In the genomic region with DNA sequence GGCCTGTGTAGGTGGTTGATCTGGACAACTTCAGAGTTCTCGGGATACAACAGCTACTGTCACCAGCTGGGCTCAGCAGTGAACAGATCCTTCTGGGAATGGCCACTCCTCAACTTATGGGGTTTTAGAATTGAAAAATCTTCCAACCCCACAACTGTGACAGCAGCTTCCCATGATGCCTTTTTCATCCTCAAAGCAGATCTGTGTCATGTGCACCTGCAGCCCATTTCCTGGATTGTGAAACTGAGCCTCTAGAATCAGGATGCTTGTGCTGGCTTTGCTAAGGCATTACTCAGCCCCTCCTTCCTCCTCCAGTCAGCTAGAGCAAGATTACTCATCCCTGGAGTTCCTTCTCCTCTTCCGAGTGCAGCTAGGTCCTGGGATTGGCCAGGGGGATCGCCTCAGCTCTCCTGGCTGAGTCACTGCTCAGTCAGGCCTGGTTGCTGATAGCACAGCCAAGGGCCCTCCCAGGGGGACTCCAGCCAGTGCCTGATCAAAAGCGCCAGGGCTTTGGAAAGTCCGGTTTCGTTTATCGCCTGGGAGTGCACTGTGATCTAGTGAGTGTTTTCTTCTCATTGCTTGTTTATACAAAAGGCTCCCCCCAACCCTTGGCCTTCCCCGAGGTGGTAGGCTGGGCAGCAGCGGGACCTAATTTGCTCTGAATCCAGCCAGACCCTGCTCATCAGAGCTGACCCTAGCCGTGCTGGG, we compare ENCODE assay signal across 8 cellular contexts. TPM values are rescaled to one million over a fixed set of nuclear protein-coding genes. Genes with fewer than 3 reads are reported as not detected.
DNase-seq lines count a peak whose midpoint lies in the region; ATAC-seq and TF ChIP-seq lines count a peak whose summit lies in the region.

No MANE protein-coding gene starts in this region.

- peaks cover 3% of the 10 kb centered on the region for H3K27me3 Mint-ChIP-seq in activated T-helper 1 cell treated with anti-CD3 and anti-CD28 coated beads, Interleukin-12 subunit alpha, Interleukin-12 subunit beta, Interleukin-2, Interleukin-4 antibody, amounts not matched to agents 30 ng/mL and 10 ng/mL and 1 ng/mL, durations not matched to agents 14 hours and 24 hours and 36 hours (ENCODE audit: insufficient read depth)
- H3K27me3 Mint-ChIP-seq in natural killer cell (ENCODE audit: low read depth in 2 of 2), result no peaks in the 10 kb centered on the region
- no peaks in the 10 kb centered on the region for H3K27me3 Mint-ChIP-seq in stimulated activated naive CD8-positive, alpha-beta T cell treated with anti-CD3 and anti-CD28 coated beads, Interleukin-15, amount 100 ng/mL, for 72 hours

- no peaks in the 10 kb centered on the region for H4K20me1 ChIP-seq in fibroblast of lung (ENCODE audit: control insufficient read depth, extremely low read depth, insufficient read depth, low read length)

- H3K9ac ChIP-seq in fibroblast of lung (ENCODE audit: insufficient read depth, low read length), result peak overlapping the region; percentile 20

- H3K4me1 ChIP-seq in fibroblast of lung (ENCODE audit: control insufficient read depth, extremely low read depth, insufficient read depth, low read length), result peaks cover 28% of the 10 kb centered on the region

- no peaks in the 10 kb centered on the region for H3K27me3 ChIP-seq in H7 (ENCODE audit: control insufficient read depth, insufficient read depth, low read length)
- no peaks in the 10 kb centered on the region for H3K27me3 ChIP-seq in fibroblast of lung (ENCODE audit: control insufficient read depth, insufficient read depth, low read length)

- peaks cover 24% of the 10 kb centered on the region for H3K79me2 ChIP-seq in fibroblast of lung (ENCODE audit: control insufficient read depth, insufficient read depth, low read length)

- H3K4me3 Mint-ChIP-seq in activated T-helper 1 cell treated with anti-CD3 and anti-CD28 coated beads, Interleukin-12 subunit alpha, Interleukin-12 subunit beta, Interleukin-2, Interleukin-4 antibody, amounts not matched to agents 30 ng/mL and 10 ng/mL and 1 ng/mL, durations not matched to agents 14 hours and 24 hours and 36 hours, result peak overlapping the region; percentile 0
- H3K4me3 Mint-ChIP-seq in natural killer cell, result peak overlapping the region; percentile 75
- H3K4me3 Mint-ChIP-seq in stimulated activated naive CD8-positive, alpha-beta T cell treated with anti-CD3 and anti-CD28 coated beads, Interleukin-15, amount 100 ng/mL, for 72 hours, result peak overlapping the region; percentile 50 to 60

- TF ChIP-seq CTCF in LNCaP clone FGC (IDR thresholded peaks at IDR 0.05; ENCODE audit: control insufficient read depth, extremely low read depth, insufficient read depth) (no peak), fibroblast of lung (conservative IDR thresholded peaks at IDR 0.05 in 1 of 2, IDR thresholded peaks at IDR 0.05 in 1 of 2; ENCODE audit: low read depth in 1 of 2, low read length in 2 of 2) (no peak), natural killer cell (IDR thresholded peaks at IDR 0.05) (no peak)

- H3K36me3 Mint-ChIP-seq in activated T-helper 1 cell treated with anti-CD3 and anti-CD28 coated beads, Interleukin-12 subunit alpha, Interleukin-12 subunit beta, Interleukin-2, Interleukin-4 antibody, amounts not matched to agents 30 ng/mL and 10 ng/mL and 1 ng/mL, durations not matched to agents 14 hours and 24 hours and 36 hours (ENCODE audit: low read depth), result peaks cover 2% of the 10 kb centered on the region
- no peaks in the 10 kb centered on the region for H3K36me3 Mint-ChIP-seq in natural killer cell

- no peaks in the 10 kb centered on the region for H3K9me3 Mint-ChIP-seq in activated T-helper 1 cell treated with anti-CD3 and anti-CD28 coated beads, Interleukin-12 subunit alpha, Interleukin-12 subunit beta, Interleukin-2, Interleukin-4 antibody, amounts not matched to agents 30 ng/mL and 10 ng/mL and 1 ng/mL, durations not matched to agents 14 hours and 24 hours and 36 hours
- no peaks in the 10 kb centered on the region for H3K9me3 Mint-ChIP-seq in natural killer cell
- H3K9me3 Mint-ChIP-seq in stimulated activated naive CD8-positive, alpha-beta T cell treated with anti-CD3 and anti-CD28 coated beads, Interleukin-15, amount 100 ng/mL, for 72 hours, result no peaks in the 10 kb centered on the region

- intact Hi-C loops in activated T-helper 1 cell treated with anti-CD3 and anti-CD28 coated beads, Interleukin-12 subunit alpha, Interleukin-12 subunit beta, Interleukin-2, Interleukin-4 antibody, amounts not matched to agents 30 ng/mL and 10 ng/mL and 1 ng/mL, durations not matched to agents 14 hours and 24 hours and 36 hours (cut with micrococcal nuclease), result loop anchor here (1.0 to 10.0 kb wide), 5 partner anchors 51 to 671 kb away; a partner anchor contains a TSS
- intact Hi-C loops in natural killer cell (cut with micrococcal nuclease), result no loop called here

- peaks cover 55% of the 10 kb centered on the region for H3K4me1 Mint-ChIP-seq in activated T-helper 1 cell treated with anti-CD3 and anti-CD28 coated beads, Interleukin-12 subunit alpha, Interleukin-12 subunit beta, Interleukin-2, Interleukin-4 antibody, amounts not matched to agents 30 ng/mL and 10 ng/mL and 1 ng/mL, durations not matched to agents 14 hours and 24 hours and 36 hours (ENCODE audit: low read depth)
- peaks cover 40 to 42% of the 10 kb centered on the region in 2 donors for H3K4me1 Mint-ChIP-seq in natural killer cell
- peaks cover 53% of the 10 kb centered on the region for H3K4me1 Mint-ChIP-seq in stimulated activated naive CD8-positive, alpha-beta T cell treated with anti-CD3 and anti-CD28 coated beads, Interleukin-15, amount 100 ng/mL, for 72 hours

- H3K36me3 ChIP-seq in H7 (replicated peaks; ENCODE audit: control insufficient read depth, insufficient read depth, low read length) (no peaks in the 10 kb centered on the region), fibroblast of lung (ENCODE audit: control insufficient read depth, insufficient read depth, low read length) (no peaks in the 10 kb centered on the region)

- peak; percentile 44 to 58 (median 52) for ATAC-seq in natural killer cell
- ATAC-seq in stimulated activated naive CD8-positive, alpha-beta T cell treated with anti-CD3 and anti-CD28 coated beads, Interleukin-15, amount 100 ng/mL, for 72 hours, result peak; percentile 79

- H3K9me3 ChIP-seq in fibroblast of lung (ENCODE audit: control insufficient read depth, insufficient read depth, low read depth, low read length), result no peaks in the 10 kb centered on the region

- peak overlapping the region; percentile 84 for H3K27ac ChIP-seq in fibroblast of lung (ENCODE audit: insufficient read depth, low read length)

- H3K27ac Mint-ChIP-seq in activated T-helper 1 cell treated with anti-CD3 and anti-CD28 coated beads, Interleukin-12 subunit alpha, Interleukin-12 subunit beta, Interleukin-2, Interleukin-4 antibody, amounts not matched to agents 30 ng/mL and 10 ng/mL and 1 ng/mL, durations not matched to agents 14 hours and 24 hours and 36 hours, result peak overlapping the region; percentile 79
- H3K27ac Mint-ChIP-seq in natural killer cell, result peak overlapping the region; percentile 70 to 86
- H3K27ac Mint-ChIP-seq in stimulated activated naive CD8-positive, alpha-beta T cell treated with anti-CD3 and anti-CD28 coated beads, Interleukin-15, amount 100 ng/mL, for 72 hours, result peak overlapping the region in 1 of 2 donors; percentile 85

- peak overlapping the region; percentile 52 for H2AFZ ChIP-seq in fibroblast of lung (ENCODE audit: low read length)

- H3K4me3 ChIP-seq in H7 (ENCODE audit: insufficient read depth, low read depth, low read length) (no peak overlapping the region), LNCaP clone FGC (ENCODE audit: low read depth, low read length) (peak overlapping the region; percentile 30), fibroblast of lung (replicated peaks in 1 of 4; ENCODE audit: control extremely low read depth in 1 of 4, insufficient read depth in 1 of 4, low read depth in 3 of 4, low read length in 4 of 4) (peak overlapping the region; percentile 23 to 50 (median 36))

- DNase-seq in EH (ENCODE audit: low read depth), result peak; percentile 100
- peak; percentile 91 for DNase-seq in H7
- peak; percentile 97 for DNase-seq in LNCaP clone FGC (ENCODE audit: low read depth)
- peak; percentile 100 for DNase-seq in RPMI7951 (ENCODE audit: low read depth)
- peak; percentile 67 for DNase-seq in activated T-helper 1 cell treated with anti-CD3 and anti-CD28 coated beads, Interleukin-12 subunit alpha, Interleukin-12 subunit beta, Interleukin-2, Interleukin-4 antibody, amounts not matched to agents 30 ng/mL and 10 ng/mL and 1 ng/mL, durations not matched to agents 14 hours and 24 hours and 36 hours (ENCODE audit: low spot score)
- peak; percentile 100 for DNase-seq in fibroblast of lung (ENCODE audit: low read depth in 2 of 2)
- DNase-seq in natural killer cell, result peak; percentile 55
- peak; percentile 57 to 84 for DNase-seq in stimulated activated naive CD8-positive, alpha-beta T cell treated with anti-CD3 and anti-CD28 coated beads, Interleukin-15, amount 100 ng/mL, for 72 hours

- peak overlapping the region; percentile 79 for H3K4me2 ChIP-seq in fibroblast of lung (ENCODE audit: extremely low read depth, insufficient read depth, low read length)

RNA-seq across cellular contexts. Expression of a gene that starts 2.4 kb away (rescaled TPM):
- 11.5 and 15.0 TPM in 2 replicates for total RNA-seq in H7 (2014; rRNA removed; shearing (Covaris generic))
- 22.6 and 25.0 TPM in 2 replicates for total RNA-seq in RPMI7951 (2014; rRNA removed; shearing (Covaris generic))
- 46.0 and 49.5 TPM in 2 replicates for total RNA-seq in activated T-helper 1 cell treated with anti-CD3 and anti-CD28 coated beads, Interleukin-12 subunit alpha, Interleukin-12 subunit beta, Interleukin-2, Interleukin-4 antibody, amounts not matched to agents 30 ng/mL and 10 ng/mL and 1 ng/mL, durations not matched to agents 14 hours and 24 hours and 36 hours
- total RNA-seq in fibroblast of lung, result 149 and 205 TPM in 2 replicates
- polyA plus RNA-seq in fibroblast of lung, result 87.8 and 97.4 TPM in 2 replicates
- polyA plus RNA-seq in fibroblast of lung (2012), result 48.3 and 50.4 TPM in 2 replicates
- polyA minus RNA-seq in fibroblast of lung (ENCODE audit: low replicate concordance), result 35.1 and 63.6 TPM in 2 replicates
- 100 to 1,000 TPM in 2 of 3 donors, 10 to 100 TPM in 1; 95.0 to 122 (median 118) TPM for total RNA-seq in natural killer cell

Comparison
In these comparisons a context has a peak if more than half of its experiments do, and no peak if none do; other contexts are left out.
1. H3K4me3 Mint-ChIP-seq: peak in every context shown above with its lines; median percentile 75 in natural killer cell; 55 in stimulated activated naive CD8-positive, alpha-beta T cell treated with anti-CD3 and anti-CD28 coated beads, Interleukin-15, amount 100 ng/mL, for 72 hours; 0 in activated T-helper 1 cell treated with anti-CD3 and anti-CD28 coated beads, Interleukin-12 subunit alpha, Interleukin-12 subunit beta, Interleukin-2, Interleukin-4 antibody, amounts not matched to agents 30 ng/mL and 10 ng/mL and 1 ng/mL, durations not matched to agents 14 hours and 24 hours and 36 hours.